In genomic region chr2:96148410-96149217, GRCh38 we compare ENCODE assay signal across 8 cellular contexts. TPM values are rescaled to one million over a fixed set of nuclear protein-coding genes. Genes with fewer than 3 reads are reported as not detected.
DNase-seq lines count a peak whose midpoint lies in the region; ATAC-seq and TF ChIP-seq lines count a peak whose summit lies in the region.

No MANE protein-coding gene starts in this region.

- DNase-seq in DMS53 (lab: John Stamatoyannopoulos, UW) (peak; percentile 95), T-cell (peak; percentile 69 to 100 (median 98)), hepatic stellate cell (ENCODE audit: low spot score) (peak; percentile 81), epidermal melanocyte (ENCODE audit: insufficient read length, low spot score) (no peak)
- peak; percentile 98 for DNase-seq in activated naive CD8-positive, alpha-beta T cell treated with anti-CD3 and anti-CD28 coated beads, Interleukin-2, amount 50 U/mL, for 24 hours
- peak; percentile 99 for DNase-seq in stimulated activated CD4-positive, alpha-beta T cell treated with anti-CD3 and anti-CD28 coated beads, Interleukin-15, amount 100 ng/mL, for 24 hours

- no peaks in the 10 kb centered on the region for H3K27me3 Mint-ChIP-seq in T-cell
- peaks cover 2% of the 10 kb centered on the region for H3K27me3 Mint-ChIP-seq in activated naive CD8-positive, alpha-beta T cell treated with anti-CD3 and anti-CD28 coated beads, Interleukin-2, amount 50 U/mL, for 24 hours

- H2AFZ ChIP-seq in Loucy (ENCODE audit: low read length): no peak overlapping the region

- ATAC-seq in GM21737 (IDR thresholded peaks at IDR 0.05; ENCODE audit: unreplicated experiment) (peak; percentile 40), T-cell (replicated peaks in 1 of 4) (peak; percentile 57 to 71 (median 61))
- peak; percentile 67 for ATAC-seq in activated naive CD8-positive, alpha-beta T cell treated with anti-CD3 and anti-CD28 coated beads, Interleukin-2, amount 50 U/mL, for 24 hours

- H3K9me3 Mint-ChIP-seq in T-cell: no peaks in the 10 kb centered on the region
- H3K9me3 Mint-ChIP-seq in activated naive CD8-positive, alpha-beta T cell treated with anti-CD3 and anti-CD28 coated beads, Interleukin-2, amount 50 U/mL, for 24 hours: no peaks in the 10 kb centered on the region

- H3K9ac ChIP-seq in Loucy (ENCODE audit: low read depth, low read length, poor library complexity, severe bottlenecking): peak overlapping the region; percentile 94

- H3K4me3 ChIP-seq in Loucy (ENCODE audit: low read length, poor library complexity, severe bottlenecking): no peak overlapping the region

- H3K9me2 ChIP-seq in Loucy (replicated peaks; ENCODE audit: low read depth, low read length): no peaks in the 10 kb centered on the region

- TF ChIP-seq CTCF in Loucy (conservative IDR thresholded peaks at IDR 0.05; ENCODE audit: low read length): no peak

- H3K4me2 ChIP-seq in Loucy (ENCODE audit: low read depth, low read length, poor library complexity, severe bottlenecking): peak overlapping the region; percentile 85

- peaks cover 78 to 84% (median 80%) of the 10 kb centered on the region in 3 donors for H3K4me1 Mint-ChIP-seq in T-cell
- peaks cover 79% of the 10 kb centered on the region for H3K4me1 Mint-ChIP-seq in activated naive CD8-positive, alpha-beta T cell treated with anti-CD3 and anti-CD28 coated beads, Interleukin-2, amount 50 U/mL, for 24 hours

- no peaks in the 10 kb centered on the region for H3K9me3 ChIP-seq in Loucy (ENCODE audit: insufficient read depth, low read depth, low read length)

- CTCF ChIA-PET in T-cell (lab: Charles Lee): interaction anchor here (0.6 to 2.7 kb wide), 6 partner anchors 9 to 156 kb away, joined by 3 to 16 read pairs (median 4); no protein-coding TSS in a partner anchor

- peaks cover 9% of the 10 kb centered on the region for H4K20me1 ChIP-seq in Loucy (ENCODE audit: insufficient read depth, low read length, poor library complexity, severe bottlenecking)

- peaks cover 55% of the 10 kb centered on the region for H3K4me1 ChIP-seq in Loucy (ENCODE audit: insufficient read depth, low read length, poor library complexity, severe bottlenecking)

- POLR2A ChIA-PET in T-cell (lab: Charles Lee): interaction anchor here (0.6 to 1.0 kb wide), 2 partner anchors 14 to 406 kb away, joined by 3 to 6 read pairs; no protein-coding TSS in a partner anchor

- peaks cover 16% of the 10 kb centered on the region for H3K79me2 ChIP-seq in Loucy (ENCODE audit: insufficient read depth, low read length)

- H3K4me3 Mint-ChIP-seq in T-cell: peak overlapping the region; percentile 57 to 97 (median 73)
- peak overlapping the region; percentile 86 for H3K4me3 Mint-ChIP-seq in activated naive CD8-positive, alpha-beta T cell treated with anti-CD3 and anti-CD28 coated beads, Interleukin-2, amount 50 U/mL, for 24 hours

- peaks cover 8% of the 10 kb centered on the region for H3K36me3 Mint-ChIP-seq in T-cell
- peaks cover 13% of the 10 kb centered on the region for H3K36me3 Mint-ChIP-seq in activated naive CD8-positive, alpha-beta T cell treated with anti-CD3 and anti-CD28 coated beads, Interleukin-2, amount 50 U/mL, for 24 hours (ENCODE audit: low read depth)

- H3K27me3 ChIP-seq in Loucy (ENCODE audit: insufficient read depth, low read length, poor library complexity, severe bottlenecking): no peaks in the 10 kb centered on the region

- H3K27ac Mint-ChIP-seq in T-cell: peak overlapping the region; percentile 97 to 99
- peak overlapping the region; percentile 98 for H3K27ac Mint-ChIP-seq in activated naive CD8-positive, alpha-beta T cell treated with anti-CD3 and anti-CD28 coated beads, Interleukin-2, amount 50 U/mL, for 24 hours

- no peaks in the 10 kb centered on the region for H3K36me3 ChIP-seq in Loucy (ENCODE audit: insufficient read depth, low read length)

- H3F3A ChIP-seq in Loucy (ENCODE audit: low read depth): no peaks in the 10 kb centered on the region

RNA-seq across cellular contexts. Expression of gene DUSP2, which starts 3.4 kb away (rescaled TPM):
- total RNA-seq in T-cell: 100 to 1,000 TPM in 2 of 5 donors, 10 to 100 TPM in 3; 37.2 to 437 (median 54.0) TPM

RNA-seq across cellular contexts. Expression of gene ASTL, which starts 10.3 kb away (rescaled TPM):
- 10 to 100 TPM in 1 of 5 donors, 1 to 10 TPM in 4; 1.2 to 10.4 (median 1.4) TPM for total RNA-seq in T-cell

RNA-seq across cellular contexts. Expression of gene ADRA2B, which starts 32.2 kb away (rescaled TPM):
- total RNA-seq in T-cell: under 1 TPM; 0.13 to 0.77 (median 0.18) TPM
